In the genomic region with DNA sequence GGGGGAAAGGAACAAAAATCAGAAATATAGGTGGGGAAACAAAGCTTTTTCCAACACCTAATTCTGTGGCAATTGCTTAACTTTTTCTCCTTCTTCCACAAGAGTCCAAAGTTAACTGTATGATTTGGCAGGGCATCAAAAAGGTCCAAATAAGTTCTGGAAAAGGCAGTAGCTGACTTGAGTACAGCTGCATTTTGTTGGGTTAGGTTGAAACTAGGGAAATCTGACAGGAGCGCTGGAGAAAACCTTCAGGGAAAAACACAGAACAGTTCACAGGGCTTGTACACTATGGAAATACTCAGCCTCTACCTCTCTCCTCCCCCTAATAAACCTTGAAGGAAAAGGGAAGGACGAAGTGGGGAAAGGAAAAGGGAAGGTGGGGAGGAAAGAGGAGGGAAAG, we compare ENCODE assay signal across 23 cellular contexts.
"Had no signal": no experiment of that assay in that cellular context is flagged by ENCODE, and none has a peak within 500 bp of the region (broad histone marks: within the 10 kb centered on the region; RNA-seq: fewer than 3 reads in every experiment).

No MANE protein-coding gene starts in this region.

- H3K27me3 Mint-ChIP-seq: activated naive CD8-positive, alpha-beta T cell treated with anti-CD3 and anti-CD28 coated beads, Interleukin-2, amount 10 ng/mL, durations not matched to agents 7 days and 5 days had no signal

- H3K36me3 ChIP-seq: adrenal gland, breast epithelium, SJCRH30 had no signal

- H3K27ac Mint-ChIP-seq: activated CD8-positive, alpha-beta T cell treated with anti-CD3 and anti-CD28 coated beads, Interleukin-2, amount 10 ng/mL, durations not matched to agents 7 days and 5 days; activated naive CD8-positive, alpha-beta T cell treated with anti-CD3 and anti-CD28 coated beads, Interleukin-2, amount 10 ng/mL, durations not matched to agents 7 days and 5 days; T-helper 1 cell treated with Interleukin-12 subunit alpha and Interleukin-12 subunit beta and Interleukin-4 antibody, amounts not matched to agents 30 μg/mL and 1 μg/mL, for 36 hours had no signal

- H3K4me3 ChIP-seq: adrenal gland, breast epithelium, SJCRH30 had no signal

- H3K4me3 Mint-ChIP-seq: activated CD8-positive, alpha-beta T cell treated with anti-CD3 and anti-CD28 coated beads, Interleukin-2, amount 10 ng/mL, durations not matched to agents 7 days and 5 days; activated naive CD8-positive, alpha-beta T cell treated with anti-CD3 and anti-CD28 coated beads, Interleukin-2, amount 10 ng/mL, durations not matched to agents 7 days and 5 days; T-helper 1 cell treated with Interleukin-12 subunit alpha and Interleukin-12 subunit beta and Interleukin-4 antibody, amounts not matched to agents 30 μg/mL and 1 μg/mL, for 36 hours had no signal

- DNase-seq: activated CD4-positive, alpha-beta T cell treated with anti-CD3 and anti-CD28 coated beads for 4 hours; activated CD4-positive, alpha-beta T cell treated with anti-CD3 and anti-CD28 coated beads, Interleukin-2, amount 50 U/mL, for 4 hours; activated CD8-positive, alpha-beta memory T cell treated with anti-CD3 and anti-CD28 coated beads, Interleukin-2, amount 50 U/mL, for 48 hours; activated CD8-positive, alpha-beta T cell treated with anti-CD3 and anti-CD28 coated beads, Interleukin-2, amount 10 ng/mL, durations not matched to agents 7 days and 5 days; activated naive CD4-positive, alpha-beta T cell treated with anti-CD3 and anti-CD28 coated beads, Interleukin-2, amount 50 U/mL, for 16 hours; activated naive CD8-positive, alpha-beta T cell treated with anti-CD3 and anti-CD28 coated beads, Interleukin-2, amount 10 ng/mL, durations not matched to agents 7 days and 5 days; activated T-cell treated with anti-CD3 and anti-CD28 coated beads, Interleukin-2, amount 50 U/mL, for 1 hour; adrenal gland; anterior cingulate cortex; caudate nucleus; Kasumi-1; KBM-7; NCI-H1048; NCI-H146; NCI-H1930; NCI-H2171; NCI-H226; NCI-H526; NCI-H774; SJCRH30 had no signal

- H3K4me1 Mint-ChIP-seq: activated naive CD8-positive, alpha-beta T cell treated with anti-CD3 and anti-CD28 coated beads, Interleukin-2, amount 10 ng/mL, durations not matched to agents 7 days and 5 days had no signal

- H3K27me3 ChIP-seq: adrenal gland, breast epithelium, SJCRH30 had no signal

- H3K4me1 ChIP-seq: adrenal gland, breast epithelium had no signal

- ATAC-seq: activated CD4-positive, CD25-positive, alpha-beta regulatory T cell treated with anti-CD3 and anti-CD28 coated beads, Interleukin-2, amount 50 U/mL, for 24 hours; activated CD8-positive, alpha-beta T cell treated with anti-CD3 and anti-CD28 coated beads, Interleukin-2, amount 10 ng/mL, durations not matched to agents 7 days and 5 days had no signal

- H3K9me3 ChIP-seq: adrenal gland, breast epithelium, SJCRH30 had no signal

- H3K27ac ChIP-seq: adrenal gland, breast epithelium, SJCRH30 had no signal
